ENCODE assay signal across 15 cellular contexts in the genomic region with DNA sequence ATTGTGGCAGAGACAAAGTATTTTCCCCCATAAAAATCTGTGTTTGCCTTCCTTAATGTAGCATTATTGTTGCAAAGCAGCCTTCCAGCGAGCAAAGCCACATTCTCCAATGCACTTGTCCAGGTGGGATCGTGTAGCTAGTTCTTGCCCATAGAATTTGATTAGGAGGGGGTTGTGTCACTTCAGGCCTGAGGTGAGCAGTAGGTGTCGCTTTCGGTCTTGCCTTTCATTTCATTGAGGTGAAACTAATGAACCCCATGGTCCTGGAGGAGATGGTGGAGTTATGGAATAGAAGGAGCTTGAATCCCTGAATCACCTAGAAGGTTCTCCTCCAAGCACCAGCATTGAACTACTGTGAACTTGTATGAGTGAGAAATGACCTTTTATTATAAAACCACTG.
DNase-seq lines count a peak whose midpoint lies in the region; ATAC-seq and TF ChIP-seq lines count a peak whose summit lies in the region.
"Had no signal": no experiment of that assay in that cellular context is flagged by ENCODE, and none has a peak within 500 bp of the region (broad histone marks: within the 10 kb centered on the region; RNA-seq: fewer than 3 reads in every experiment).

No MANE protein-coding gene starts in this region.

- H3K79me2 ChIP-seq in PC-3 (ENCODE audit: low read length), result no peaks in the 10 kb centered on the region

- 63% methylated on average over 4 of the region's 4 CpGs for WGBS in right cardiac atrium

- no peaks in the 10 kb centered on the region for H3K27me3 ChIP-seq in cardiac muscle cell
- no peaks in the 10 kb centered on the region for H3K27me3 ChIP-seq in right cardiac atrium (ENCODE audit: control insufficient read depth, insufficient read depth)
- H3K27me3 ChIP-seq in PC-3 (ENCODE audit: low read length), result peaks cover 13% of the 10 kb centered on the region
- H3K27me3 ChIP-seq in upper lobe of right lung, result no peaks in the 10 kb centered on the region

- no peaks in the 10 kb centered on the region for H3K9me2 ChIP-seq in PC-3 (replicated peaks; ENCODE audit: low read length)

- no peak for ATAC-seq in right cardiac atrium
- ATAC-seq in PC-3, result no peak
- peak; percentile 43 for ATAC-seq in upper lobe of right lung
- ATAC-seq in GM19452 (IDR thresholded peaks at IDR 0.05; ENCODE audit: unreplicated experiment), result no peak
- no peak for ATAC-seq in HG03139 (IDR thresholded peaks at IDR 0.05; ENCODE audit: unreplicated experiment)
- ATAC-seq: activated T-helper 17 cell treated with anti-CD3 and anti-CD28 coated beads, Interleukin-2, amount 50 U/mL, for 72 hours; natural killer cell had no signal

- no peaks in the 10 kb centered on the region for H4K20me1 ChIP-seq in PC-3 (ENCODE audit: low read length)

- intact Hi-C loops in right cardiac atrium (cut with DNase I) (no loop called here), PC-3 (cut with micrococcal nuclease) (loop anchor here (5.0 kb wide), 1 partner anchor 672 kb away; no protein-coding TSS in a partner anchor), upper lobe of right lung (cut with DNase I) (no loop called here)

- no peak overlapping the region for H3K27ac ChIP-seq in cardiac muscle cell
- H3K27ac ChIP-seq in right cardiac atrium (ENCODE audit: low read length), result no peak overlapping the region
- H3K27ac ChIP-seq in PC-3 (ENCODE audit: low read length), result no peak overlapping the region
- no peak overlapping the region for H3K27ac ChIP-seq in upper lobe of right lung

- no peak overlapping the region for H3K4me2 ChIP-seq in PC-3 (ENCODE audit: low read length)
- H3K4me2 ChIP-seq: smooth muscle cell had no signal

- no peak overlapping the region for H3K9ac ChIP-seq in PC-3 (ENCODE audit: low read length)

- H3K36me3 ChIP-seq in cardiac muscle cell (no peaks in the 10 kb centered on the region), PC-3 (ENCODE audit: low read depth, low read length) (no peaks in the 10 kb centered on the region), upper lobe of right lung (no peaks in the 10 kb centered on the region)

- H2AFZ ChIP-seq in PC-3 (ENCODE audit: low read length), result no peak overlapping the region

- H3K4me3 ChIP-seq in cardiac muscle cell (no peak overlapping the region), right cardiac atrium (ENCODE audit: low read length) (no peak overlapping the region), PC-3 (ENCODE audit: low read length) (no peak overlapping the region), fibroblast of villous mesenchyme (ENCODE audit: low read depth, low read length) (no peak overlapping the region), upper lobe of right lung (no peak overlapping the region)
- H3K4me3 ChIP-seq: smooth muscle cell had no signal

- H3K9me3 ChIP-seq in cardiac muscle cell (ENCODE audit: low read depth) (no peaks in the 10 kb centered on the region), right cardiac atrium (ENCODE audit: control insufficient read depth, low read length) (no peaks in the 10 kb centered on the region), PC-3 (ENCODE audit: low read length) (no peaks in the 10 kb centered on the region), upper lobe of right lung (no peaks in the 10 kb centered on the region)

- TF ChIP-seq CTCF in cardiac muscle cell (IDR thresholded peaks at IDR 0.05; ENCODE audit: low read depth, low read length) (peak; percentile 15), PC-3 (conservative IDR thresholded peaks at IDR 0.05; ENCODE audit: low read depth, low read length) (peak; percentile 53), fibroblast of villous mesenchyme (IDR thresholded peaks at IDR 0.05; ENCODE audit: insufficient read depth, low read depth, low read length) (peak; percentile 9), upper lobe of right lung (IDR thresholded peaks at IDR 0.05) (peak; percentile 6)

- H3K4me1 ChIP-seq in cardiac muscle cell (ENCODE audit: low read depth), result no peaks in the 10 kb centered on the region
- H3K4me1 ChIP-seq in right cardiac atrium (ENCODE audit: control insufficient read depth, insufficient read depth, low read length), result no peaks in the 10 kb centered on the region
- no peaks in the 10 kb centered on the region for H3K4me1 ChIP-seq in PC-3 (ENCODE audit: insufficient read depth, low read length)
- no peaks in the 10 kb centered on the region for H3K4me1 ChIP-seq in upper lobe of right lung

- DNase-seq in cardiac muscle cell (ENCODE audit: low read depth in 1 of 2, low spot score in 1 of 2) (peak; percentile 9 to 49), right cardiac atrium (no peak), PC-3 (peak; percentile 43), fibroblast of villous mesenchyme (ENCODE audit: low read depth) (peak; percentile 3), upper lobe of right lung (no peak), hippocampal formation (lab: John Stamatoyannopoulos, UW) (no peak)
- DNase-seq: activated CD4-positive, alpha-beta T cell treated with anti-CD3 and anti-CD28 coated beads, Interleukin-2, amount 50 U/mL, for 1 hour; AML-193; islet precursor cell; natural killer cell; NCI-H510A treated with DMSO at 0.1 percent for 48 hours had no signal

- POLR2A ChIA-PET in PC-3 (lab: Charles Lee; ENCODE audit: unreplicated experiment), result no interaction called here

- H3F3A ChIP-seq in PC-3 (ENCODE audit: low read length, unreplicated experiment), result no peaks in the 10 kb centered on the region

- no TSS peak for BruUV-seq in PC-3 (replicated peaks; lab: Mats Ljungman, UMichigan)

- CTCF ChIA-PET in PC-3 (lab: Charles Lee), result interaction anchor here (0.6 kb wide), 1 partner anchor 554 kb away, joined by 4 read pairs; no protein-coding TSS in a partner anchor

Comparison
In these comparisons a context has a peak if more than half of its experiments do, and no peak if none do; other contexts are left out.
1. DNase-seq: peak in cardiac muscle cell (2 of 2), PC-3 (single experiment) and fibroblast of villous mesenchyme (single experiment); none in right cardiac atrium (0 of 3), upper lobe of right lung (single experiment) and hippocampal formation (0 of 2).
2. Peak in every context shown above with its lines, with median percentiles within 50 percentile points of each other: CTCF ChIP-seq.